In the genomic region with DNA sequence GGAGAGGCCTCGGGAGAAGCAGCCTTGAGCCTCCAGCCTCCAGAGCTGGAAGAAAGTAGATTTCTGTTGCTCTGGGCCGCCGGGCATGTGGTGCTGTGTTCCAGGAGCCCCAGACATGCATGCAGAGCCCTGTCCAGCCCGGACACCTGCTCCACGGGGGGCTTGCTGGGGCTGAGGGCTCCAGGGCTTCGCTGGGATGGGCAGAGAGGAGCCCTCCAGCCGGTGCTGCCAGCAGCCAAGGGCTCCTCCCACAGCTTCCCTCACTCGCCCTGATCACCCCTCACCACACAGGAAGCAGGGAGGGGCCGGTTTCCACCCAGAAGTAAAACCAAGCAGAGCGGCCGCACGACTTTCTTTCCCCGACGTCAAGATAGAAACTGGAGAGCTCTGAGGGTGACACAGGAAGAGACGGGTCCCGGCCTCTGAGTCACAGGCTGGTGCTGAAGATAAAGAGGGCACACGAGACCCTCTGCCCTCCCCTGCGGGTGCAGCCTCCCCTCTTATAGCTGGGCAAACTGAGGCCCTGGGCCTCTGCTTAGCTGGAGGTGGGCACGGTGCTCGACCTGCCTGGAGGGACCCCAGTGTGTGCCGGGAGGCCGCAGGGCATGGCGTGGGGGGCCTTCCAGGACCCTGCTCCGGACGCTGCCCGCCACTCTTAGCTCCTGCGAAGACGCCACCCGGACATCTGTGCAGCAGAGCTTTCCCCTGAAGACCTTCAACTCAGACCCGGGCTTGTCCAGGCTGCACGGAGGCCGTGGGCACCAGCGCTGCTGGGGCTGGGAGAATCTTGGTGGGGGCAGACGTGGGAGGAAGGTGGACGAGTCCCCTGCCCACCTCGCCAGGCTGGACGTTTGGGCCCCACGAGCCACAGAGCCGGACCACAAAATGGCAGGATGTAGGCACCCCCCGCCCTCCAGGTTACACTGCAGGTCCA, we compare ENCODE assay signal across 8 cellular contexts.
DNase-seq lines count a peak whose midpoint lies in the region; ATAC-seq and TF ChIP-seq lines count a peak whose summit lies in the region.

No MANE protein-coding gene starts in this region.

- H3K4me3 ChIP-seq in AG10803 (ENCODE audit: low read length), result no peak overlapping the region

- DNase-seq in AG10803 (ENCODE audit: low read depth) (peak; percentile 37), SKM-1 (lab: John Stamatoyannopoulos, UW; ENCODE audit: unreplicated experiment) (peak; percentile 92), SW 1271 (lab: John Stamatoyannopoulos, UW) (no peak)
- peak; percentile 91 for DNase-seq in activated naive CD4-positive, alpha-beta T cell treated with anti-CD3 and anti-CD28 coated beads, Interleukin-2, amount 50 U/mL, for 16 hours
- DNase-seq in stimulated activated CD4-positive, alpha-beta T cell treated with anti-CD3 and anti-CD28 coated beads, TNF-alpha, amount 100 ng/mL, for 48 hours (ENCODE audit: low read depth in 3 of 3), result peak; percentile 87 to 90 (median 89)

- no peak for TF ChIP-seq CTCF in AG10803 (conservative IDR thresholded peaks at IDR 0.05; ENCODE audit: low read length)

- ATAC-seq in GM19025 (IDR thresholded peaks at IDR 0.05; ENCODE audit: low read depth, unreplicated experiment) (peak; percentile 62), HG03175 (IDR thresholded peaks at IDR 0.05; ENCODE audit: unreplicated experiment) (peak; percentile 75)

- H3K27me3 ChIP-seq in layer of hippocampus (ENCODE audit: control insufficient read depth, insufficient read depth, low read length), result no peaks in the 10 kb centered on the region

- H3K27ac ChIP-seq in layer of hippocampus (ENCODE audit: low read depth, low read length), result peak overlapping the region; percentile 52

Comparison
In these comparisons a context has a peak if more than half of its experiments do, and no peak if none do; other contexts are left out.
1. DNase-seq: peak in AG10803 (single experiment), SKM-1 (single experiment), activated naive CD4-positive, alpha-beta T cell treated with anti-CD3 and anti-CD28 coated beads, Interleukin-2, amount 50 U/mL, for 16 hours (single experiment) and stimulated activated CD4-positive, alpha-beta T cell treated with anti-CD3 and anti-CD28 coated beads, TNF-alpha, amount 100 ng/mL, for 48 hours (3 of 3); none in SW 1271 (0 of 2).